ENCODE assay signal across 11 cellular contexts in genomic region chr14:69501362-69501964, GRCh38. TPM values are rescaled to one million over a fixed set of nuclear protein-coding genes. Genes with fewer than 3 reads are reported as not detected.
DNase-seq lines count a peak whose midpoint lies in the region; ATAC-seq and TF ChIP-seq lines count a peak whose summit lies in the region.
"Had no signal": no experiment of that assay in that cellular context is flagged by ENCODE, and none has a peak within 500 bp of the region (broad histone marks: within the 10 kb centered on the region; RNA-seq: fewer than 3 reads in every experiment).

No MANE protein-coding gene starts in this region.

- H3K27me3 ChIP-seq in adrenal gland (no peaks in the 10 kb centered on the region), hepatocyte (no peaks in the 10 kb centered on the region), spleen (replicated peaks in 1 of 7) (peaks cover 0 to 24% (median 0%) of the 10 kb centered on the region in 7 donors)

- no peaks in the 10 kb centered on the region for H4K20me1 ChIP-seq in hepatocyte (ENCODE audit: insufficient read depth, poor library complexity, severe bottlenecking)

- H3K27me3 Mint-ChIP-seq in activated T-cell treated with anti-CD3 and anti-CD28 coated beads, Interleukin-2, amount 50 U/mL, for 4 hours (ENCODE audit: low read depth): peaks cover 9% of the 10 kb centered on the region

- no peak for ATAC-seq in activated T-cell treated with anti-CD3 and anti-CD28 coated beads, Interleukin-2, amount 50 U/mL, for 4 hours
- no peak for ATAC-seq in HG03565 (IDR thresholded peaks at IDR 0.05; ENCODE audit: unreplicated experiment)

- H3K27ac ChIP-seq in adrenal gland: no peak overlapping the region
- no peak overlapping the region for H3K27ac ChIP-seq in hepatocyte
- no peak overlapping the region for H3K27ac ChIP-seq in spleen
- H3K27ac ChIP-seq: HL-60 had no signal

- TF ChIP-seq POLR2A in adrenal gland (IDR thresholded peaks at IDR 0.05): no peak
- TF ChIP-seq POLR2A in spleen (IDR thresholded peaks at IDR 0.05): no peak

- DNase-seq in NCI-H1092 (lab: John Stamatoyannopoulos, UW) (peak; percentile 79), adrenal gland (peak in 6 of 7 donors; percentile 31 to 80 (median 55)), hepatocyte (ENCODE audit: low spot score) (peak; percentile 50), spleen (peak; percentile 38), DMS53 (lab: John Stamatoyannopoulos, UW) (no peak), NCI-H510A treated with DMSO at 0.1 percent for 48 hours (lab: John Stamatoyannopoulos, UW) (no peak)
- DNase-seq in activated T-cell treated with anti-CD3 and anti-CD28 coated beads, Interleukin-2, amount 50 U/mL, for 4 hours: no peak
- DNase-seq: activated naive CD4-positive, alpha-beta T cell treated with anti-CD3 and anti-CD28 coated beads, Interleukin-2, amount 50 U/mL, for 16 hours; NCI-H187 treated with DMSO at 0.1 percent for 48 hours had no signal

- TF ChIP-seq CTCF in adrenal gland (IDR thresholded peaks at IDR 0.05): no peak
- no peak for TF ChIP-seq CTCF in hepatocyte (IDR thresholded peaks at IDR 0.05; ENCODE audit: poor library complexity)
- TF ChIP-seq CTCF in spleen (IDR thresholded peaks at IDR 0.05 in 8 of 11, conservative IDR thresholded peaks at IDR 0.05 in 3 of 11): no peak

- H3K4me2 ChIP-seq in hepatocyte: peak overlapping the region; percentile 13

- no peaks in the 10 kb centered on the region for H3K9me3 ChIP-seq in adrenal gland (replicated peaks in 1 of 3)
- no peaks in the 10 kb centered on the region for H3K9me3 ChIP-seq in hepatocyte (ENCODE audit: low read depth)
- H3K9me3 ChIP-seq in spleen: no peaks in the 10 kb centered on the region

- H3K79me2 ChIP-seq in hepatocyte: no peaks in the 10 kb centered on the region

- WGBS in adrenal gland, 4 donors: 39 to 57% (median 49%) methylated on average over 6 of the region's 6 CpGs
- WGBS in hepatocyte (ENCODE audit: low lambda C conversion rate, missing lambda C conversion rate): 69% methylated on average over 6 of the region's 6 CpGs
- 68 to 86% (median 78%) methylated on average over 6 of the region's 6 CpGs for WGBS in spleen, 5 donors

- H3K4me1 Mint-ChIP-seq in activated T-cell treated with anti-CD3 and anti-CD28 coated beads, Interleukin-2, amount 50 U/mL, for 4 hours (ENCODE audit: low read depth): no peaks in the 10 kb centered on the region

- H3K4me3 Mint-ChIP-seq in activated T-cell treated with anti-CD3 and anti-CD28 coated beads, Interleukin-2, amount 50 U/mL, for 4 hours: no peak overlapping the region

- H3K4me1 ChIP-seq in adrenal gland (replicated peaks in 1 of 2) (peaks cover 0 to 7% of the 10 kb centered on the region in 2 donors), hepatocyte (ENCODE audit: insufficient read depth) (peaks cover 7% of the 10 kb centered on the region), spleen (no peaks in the 10 kb centered on the region)

- H3K36me3 Mint-ChIP-seq in activated T-cell treated with anti-CD3 and anti-CD28 coated beads, Interleukin-2, amount 50 U/mL, for 4 hours (ENCODE audit: insufficient read depth): no peaks in the 10 kb centered on the region

- H3K9me2 ChIP-seq in hepatocyte (replicated peaks; ENCODE audit: insufficient read depth): no peaks in the 10 kb centered on the region

- H3K4me3 ChIP-seq in adrenal gland (no peak overlapping the region), hepatocyte (no peak overlapping the region), spleen (no peak overlapping the region)

- no peak overlapping the region for H2AFZ ChIP-seq in hepatocyte

- intact Hi-C loops in adrenal gland (cut with DNase I): no loop called here
- intact Hi-C loops in spleen (cut with DNase I; ENCODE audit: low total_unique reads): no loop called here

- H3K36me3 ChIP-seq in adrenal gland (replicated peaks in 1 of 2) (no peaks in the 10 kb centered on the region), hepatocyte (replicated peaks; ENCODE audit: insufficient read depth, low read depth) (no peaks in the 10 kb centered on the region), spleen (no peaks in the 10 kb centered on the region)

- H3K9me3 Mint-ChIP-seq in activated T-cell treated with anti-CD3 and anti-CD28 coated beads, Interleukin-2, amount 50 U/mL, for 4 hours: no peaks in the 10 kb centered on the region

RNA-seq across cellular contexts. Expression of gene PLEKHD1, which starts 16.9 kb away (rescaled TPM):
- total RNA-seq in adrenal gland (under 1 TPM in 5 of 8 donors, not detected in 3; 0.06 to 0.25 (median 0.13) TPM), hepatocyte (not detected in 2 replicates), spleen (under 1 TPM in 6 of 7 donors, not detected in 1; 0.07 to 0.46 (median 0.22) TPM)
- polyA plus RNA-seq in adrenal gland (under 1 TPM; 0.04 to 0.20 (median 0.16) TPM), hepatocyte (not detected in 2 replicates), spleen (under 1 TPM; 0.06 to 0.17 (median 0.09) TPM)
- under 1 TPM; 0.05 to 0.16 (median 0.10) TPM for total RNA-seq in activated T-cell treated with anti-CD3 and anti-CD28 coated beads, Interleukin-2, amount 50 U/mL, for 4 hours

Comparison
In these comparisons a context has a peak if more than half of its experiments do, and no peak if none do; other contexts are left out.
1. DNase-seq: peak in NCI-H1092 (single experiment), adrenal gland (6 of 7), hepatocyte (single experiment) and spleen (single experiment); none in activated T-cell treated with anti-CD3 and anti-CD28 coated beads, Interleukin-2, amount 50 U/mL, for 4 hours (single experiment), DMS53 (single experiment) and NCI-H510A treated with DMSO at 0.1 percent for 48 hours (single experiment).